In genomic region chr3:28347374-28348285, GRCh38 we compare ENCODE assay signal across 8 cellular contexts. TPM values are rescaled to one million over a fixed set of nuclear protein-coding genes. Genes with fewer than 3 reads are reported as not detected.
DNase-seq lines count a peak whose midpoint lies in the region; ATAC-seq and TF ChIP-seq lines count a peak whose summit lies in the region.

No MANE protein-coding gene starts in this region.

- no peak for TF ChIP-seq EP300 in esophagus muscularis mucosa (IDR thresholded peaks at IDR 0.05)

- peaks cover 34 to 58% (median 49%) of the 10 kb centered on the region in 4 donors for H3K4me1 ChIP-seq in esophagus muscularis mucosa
- peaks cover 17% of the 10 kb centered on the region for H3K4me1 ChIP-seq in neuron (ENCODE audit: insufficient read depth, low read length)

- H3K27me3 Mint-ChIP-seq in activated T-cell treated with anti-CD3 and anti-CD28 coated beads, Interleukin-2, amount 50 U/mL, for 72 hours (ENCODE audit: low read depth), result no peaks in the 10 kb centered on the region

- no peaks in the 10 kb centered on the region for H3K9me3 Mint-ChIP-seq in activated T-cell treated with anti-CD3 and anti-CD28 coated beads, Interleukin-2, amount 50 U/mL, for 72 hours

- H3K36me3 ChIP-seq in esophagus muscularis mucosa, result peaks cover 0 to 8% (median under 1%) of the 10 kb centered on the region in 4 donors
- H3K36me3 ChIP-seq in neuron (ENCODE audit: insufficient read depth, low read length), result no peaks in the 10 kb centered on the region

- H3K4me3 ChIP-seq in esophagus muscularis mucosa (peak overlapping the region; percentile 74 to 90 (median 86)), neuron (ENCODE audit: low read length) (peak overlapping the region; percentile 93)

- peak overlapping the region; percentile 97 to 100 for H3K4me3 Mint-ChIP-seq in activated T-cell treated with anti-CD3 and anti-CD28 coated beads, Interleukin-2, amount 50 U/mL, for 72 hours

- intact Hi-C loops in esophagus muscularis mucosa (cut with DNase I), result no loop called here

- peak overlapping the region; percentile 96 for H2AFZ ChIP-seq in neuron (ENCODE audit: low read depth, low read length)

- H3K9me3 ChIP-seq in esophagus muscularis mucosa, result peaks cover 0 to 5% (median 2%) of the 10 kb centered on the region in 4 donors
- no peaks in the 10 kb centered on the region for H3K9me3 ChIP-seq in neuron (ENCODE audit: low read length)

- peak overlapping the region; percentile 99 for H3K27ac Mint-ChIP-seq in activated T-cell treated with anti-CD3 and anti-CD28 coated beads, Interleukin-2, amount 50 U/mL, for 72 hours

- DNase-seq in activated T-cell treated with anti-CD3 and anti-CD28 coated beads, Interleukin-2, amount 50 U/mL, for 72 hours, result peak; percentile 1 to 2
- no peak for DNase-seq in activated T-cell treated with anti-CD3 and anti-CD28 coated beads, Interleukin-2, amount 50 U/mL, for 48 hours
- DNase-seq in SKM-1 treated with dmso at 0.1 percent for 144 hours (lab: John Stamatoyannopoulos, UW; ENCODE audit: unreplicated experiment) (peak; percentile 65), esophagus muscularis mucosa (ENCODE audit: extremely low spot score) (no peak), NCI-H187 treated with DMSO at 0.1 percent for 48 hours (lab: John Stamatoyannopoulos, UW) (no peak), NCI-H2029 (lab: John Stamatoyannopoulos, UW) (no peak)

- H3K36me3 Mint-ChIP-seq in activated T-cell treated with anti-CD3 and anti-CD28 coated beads, Interleukin-2, amount 50 U/mL, for 72 hours (ENCODE audit: insufficient read depth in 2 of 2), result peaks cover 4 to 5% of the 10 kb centered on the region in 2 donors

- H3K27me3 ChIP-seq in esophagus muscularis mucosa (no peaks in the 10 kb centered on the region), neuron (ENCODE audit: insufficient read depth, low read length) (no peaks in the 10 kb centered on the region)

- peak overlapping the region; percentile 97 to 99 (median 98) for H3K27ac ChIP-seq in esophagus muscularis mucosa (replicated peaks in 1 of 4)

- no peak for TF ChIP-seq POLR2A in esophagus muscularis mucosa (IDR thresholded peaks at IDR 0.05; ENCODE audit: low read depth)

- WGBS in esophagus muscularis mucosa, result 23% methylated on average over 17 of the region's 17 CpGs

- ATAC-seq in activated T-cell treated with anti-CD3 and anti-CD28 coated beads, Interleukin-2, amount 50 U/mL, for 72 hours (replicated peaks in 1 of 2), result no peak
- ATAC-seq in HG02798 (IDR thresholded peaks at IDR 0.05; ENCODE audit: poor library complexity, unreplicated experiment), result no peak

- TF ChIP-seq CTCF in esophagus muscularis mucosa (IDR thresholded peaks at IDR 0.05), result no peak

- H3K4me1 Mint-ChIP-seq in activated T-cell treated with anti-CD3 and anti-CD28 coated beads, Interleukin-2, amount 50 U/mL, for 72 hours (ENCODE audit: low read depth), result peaks cover 54% of the 10 kb centered on the region

RNA-seq across cellular contexts. Expression of gene ZCWPW2, which starts 0.9 kb away (rescaled TPM):
- total RNA-seq in activated T-cell treated with anti-CD3 and anti-CD28 coated beads, Interleukin-2, amount 50 U/mL, for 72 hours, result under 1 TPM; 0.35 to 0.55 TPM
- 1 to 10 TPM; 1.2 to 2.2 (median 1.6) TPM for total RNA-seq in esophagus muscularis mucosa

RNA-seq across cellular contexts. Expression of gene AZI2, which starts 1.0 kb away (rescaled TPM):
- 10 to 100 TPM; 51.4 to 58.2 TPM for total RNA-seq in activated T-cell treated with anti-CD3 and anti-CD28 coated beads, Interleukin-2, amount 50 U/mL, for 72 hours
- 10 to 100 TPM; 40.0 to 71.9 (median 56.5) TPM for total RNA-seq in esophagus muscularis mucosa

Comparison
In these comparisons a context has a peak if more than half of its experiments do, and no peak if none do; other contexts are left out.
1. DNase-seq: peak in activated T-cell treated with anti-CD3 and anti-CD28 coated beads, Interleukin-2, amount 50 U/mL, for 72 hours (2 of 2) and SKM-1 treated with dmso at 0.1 percent for 144 hours (single experiment); none in activated T-cell treated with anti-CD3 and anti-CD28 coated beads, Interleukin-2, amount 50 U/mL, for 48 hours (0 of 2), esophagus muscularis mucosa (single experiment), NCI-H187 treated with DMSO at 0.1 percent for 48 hours (single experiment) and NCI-H2029 (single experiment).